Comparison of ENCODE assay signal across 26 cellular contexts in genomic region chr13:71046360-71047079, GRCh38.
DNase-seq lines count a peak whose midpoint lies in the region; ATAC-seq, FAIRE-seq and TF ChIP-seq lines count a peak whose summit lies in the region.
"Had no signal": no experiment of that assay in that cellular context is flagged by ENCODE, and none has a peak within 500 bp of the region (broad histone marks: within the 10 kb centered on the region; RNA-seq: fewer than 3 reads in every experiment).

No MANE protein-coding gene starts in this region.

- 56% methylated on average over 2 of the region's 2 CpGs for WGBS in HUES64
- WGBS in hepatocyte (ENCODE audit: low lambda C conversion rate, missing lambda C conversion rate): 7% methylated on average over 2 of the region's 2 CpGs
- 0% methylated on average over 2 of the region's 2 CpGs for WGBS in HepG2 (ENCODE audit: low lambda C conversion rate)

- H3K4me2 ChIP-seq in hepatocyte (peak overlapping the region; percentile 25), HepG2 (ENCODE audit: low read depth, low read length) (peak overlapping the region; percentile 18; the same call in 1 of the 2 replicates)
- H3K4me2 ChIP-seq: BLaER1 treated with 17β-estradiol and CSF1 and Interleukin-3, amounts not matched to agents 10 nM and 100 nM had no signal

- CTCF ChIA-PET in HepG2 (lab: Yijun Ruan, JAX; ENCODE audit: low intra/inter-chr PET ratio, low total read pairs): no interaction called here

- H3K36me3 ChIP-seq in H7 (replicated peaks; ENCODE audit: control insufficient read depth, insufficient read depth, low read length) (no peaks in the 10 kb centered on the region), HUES64 (ENCODE audit: insufficient read depth, low read length) (no peaks in the 10 kb centered on the region), hepatocyte (replicated peaks; ENCODE audit: insufficient read depth, low read depth) (no peaks in the 10 kb centered on the region), HepG2 (replicated peaks in 1 of 2; ENCODE audit: control insufficient read depth in 1 of 2, insufficient read depth in 2 of 2, low read length in 2 of 2) (no peaks in the 10 kb centered on the region), BE2C (no peaks in the 10 kb centered on the region)
- H3K36me3 ChIP-seq: BLaER1 treated with 17β-estradiol and CSF1 and Interleukin-3, amounts not matched to agents 10 nM and 100 nM; MG63 had no signal

- H2AFZ ChIP-seq in hepatocyte (no peak overlapping the region), HepG2 (ENCODE audit: low read length) (no peak overlapping the region)
- H2AFZ ChIP-seq: GM23248 had no signal

- intact Hi-C loops in HepG2 (cut with micrococcal nuclease; ENCODE audit: unreplicated experiment): no loop called here
- intact Hi-C loops in activated T-helper 1 cell treated with anti-CD3 and anti-CD28 coated beads, Interleukin-12 subunit alpha, Interleukin-12 subunit beta, Interleukin-2, Interleukin-4 antibody, amounts not matched to agents 30 ng/mL and 10 ng/mL and 1 ng/mL, durations not matched to agents 14 hours and 24 hours and 36 hours (cut with micrococcal nuclease): no loop called here

- H4K20me1 ChIP-seq in hepatocyte (ENCODE audit: insufficient read depth, poor library complexity, severe bottlenecking): no peaks in the 10 kb centered on the region
- H4K20me1 ChIP-seq in HepG2 (ENCODE audit: insufficient read depth, low read length): no peaks in the 10 kb centered on the region
- H4K20me1 ChIP-seq: BLaER1 treated with 17β-estradiol and CSF1 and Interleukin-3, amounts not matched to agents 10 nM and 100 nM had no signal

- H3K9me3 ChIP-seq in HUES64 (ENCODE audit: insufficient read depth, low read depth, low read length) (no peaks in the 10 kb centered on the region), hepatocyte (ENCODE audit: low read depth) (no peaks in the 10 kb centered on the region), HepG2 (ENCODE audit: low read length) (no peaks in the 10 kb centered on the region), BE2C (no peaks in the 10 kb centered on the region)
- H3K9me3 ChIP-seq: BLaER1 treated with 17β-estradiol and CSF1 and Interleukin-3, amounts not matched to agents 10 nM and 100 nM; MG63 had no signal

- no peak overlapping the region for H3K4me3 Mint-ChIP-seq in activated T-helper 1 cell treated with anti-CD3 and anti-CD28 coated beads, Interleukin-12 subunit alpha, Interleukin-12 subunit beta, Interleukin-2, Interleukin-4 antibody, amounts not matched to agents 30 ng/mL and 10 ng/mL and 1 ng/mL, durations not matched to agents 14 hours and 24 hours and 36 hours
- H3K4me3 Mint-ChIP-seq: CD4-positive, alpha-beta T cell had no signal

- no peak for FAIRE-seq in HepG2 (lab: Jason Lieb, UNC)
- FAIRE-seq: A204.1, GM19239, K562 had no signal

- peaks cover 3% of the 10 kb centered on the region; the same call in 1 of the 2 replicates for H3K27me3 ChIP-seq in H7 (ENCODE audit: control insufficient read depth, insufficient read depth, low read length)
- H3K27me3 ChIP-seq in HUES64 (ENCODE audit: insufficient read depth, low read length): no peaks in the 10 kb centered on the region
- no peaks in the 10 kb centered on the region for H3K27me3 ChIP-seq in hepatocyte
- no peaks in the 10 kb centered on the region for H3K27me3 ChIP-seq in HepG2 (ENCODE audit: control insufficient read depth in 1 of 2, insufficient read depth in 2 of 2, low read length in 2 of 2)
- no peaks in the 10 kb centered on the region for H3K27me3 ChIP-seq in BE2C
- H3K27me3 ChIP-seq: BLaER1 treated with 17β-estradiol and CSF1 and Interleukin-3, amounts not matched to agents 10 nM and 100 nM; MG63 had no signal

- H3K27me3 Mint-ChIP-seq in activated T-helper 1 cell treated with anti-CD3 and anti-CD28 coated beads, Interleukin-12 subunit alpha, Interleukin-12 subunit beta, Interleukin-2, Interleukin-4 antibody, amounts not matched to agents 30 ng/mL and 10 ng/mL and 1 ng/mL, durations not matched to agents 14 hours and 24 hours and 36 hours (ENCODE audit: insufficient read depth): no peaks in the 10 kb centered on the region
- H3K27me3 Mint-ChIP-seq: CD4-positive, alpha-beta T cell had no signal

- no peak overlapping the region for H3K4me3 ChIP-seq in H7 (ENCODE audit: insufficient read depth, low read depth, low read length)
- no peak overlapping the region for H3K4me3 ChIP-seq in HUES64 (ENCODE audit: low read length)
- H3K4me3 ChIP-seq in hepatocyte: no peak overlapping the region
- no peak overlapping the region for H3K4me3 ChIP-seq in HepG2 (replicated peaks in 1 of 3; ENCODE audit: insufficient read depth in 1 of 3, low read depth in 2 of 3, low read length in 3 of 3)
- no peak overlapping the region for H3K4me3 ChIP-seq in BE2C (ENCODE audit: low read depth, low read length)
- H3K4me3 ChIP-seq: BLaER1 treated with 17β-estradiol and CSF1 and Interleukin-3, amounts not matched to agents 10 nM and 100 nM; GM23248; K562; MG63 had no signal

- TF ChIP-seq RAD21 in HepG2 (CRISPR knock-in tag; IDR thresholded peaks at IDR 0.05): no peak

- H3K4me1 Mint-ChIP-seq in activated T-helper 1 cell treated with anti-CD3 and anti-CD28 coated beads, Interleukin-12 subunit alpha, Interleukin-12 subunit beta, Interleukin-2, Interleukin-4 antibody, amounts not matched to agents 30 ng/mL and 10 ng/mL and 1 ng/mL, durations not matched to agents 14 hours and 24 hours and 36 hours (ENCODE audit: low read depth): no peaks in the 10 kb centered on the region

- ATAC-seq in HepG2 (peak; percentile 62), GM19328 (IDR thresholded peaks at IDR 0.05; ENCODE audit: unreplicated experiment) (no peak)
- ATAC-seq: HCT116, K562 had no signal

- no peaks in the 10 kb centered on the region for H3K79me2 ChIP-seq in hepatocyte
- no peaks in the 10 kb centered on the region for H3K79me2 ChIP-seq in HepG2 (ENCODE audit: insufficient read depth, low read length)

- H3K4me1 ChIP-seq in HUES64 (ENCODE audit: insufficient read depth, low read length): peaks cover 35% of the 10 kb centered on the region
- H3K4me1 ChIP-seq in hepatocyte (ENCODE audit: insufficient read depth): peaks cover 14% of the 10 kb centered on the region
- peaks cover 16% of the 10 kb centered on the region for H3K4me1 ChIP-seq in HepG2 (ENCODE audit: insufficient read depth, low read length)
- no peaks in the 10 kb centered on the region; the same call in 1 of the 2 replicates for H3K4me1 ChIP-seq in BE2C

- H3K9me3 Mint-ChIP-seq in activated T-helper 1 cell treated with anti-CD3 and anti-CD28 coated beads, Interleukin-12 subunit alpha, Interleukin-12 subunit beta, Interleukin-2, Interleukin-4 antibody, amounts not matched to agents 30 ng/mL and 10 ng/mL and 1 ng/mL, durations not matched to agents 14 hours and 24 hours and 36 hours: no peaks in the 10 kb centered on the region
- H3K9me3 Mint-ChIP-seq: CD4-positive, alpha-beta T cell had no signal

- H3K9me2 ChIP-seq in hepatocyte (replicated peaks; ENCODE audit: insufficient read depth): no peaks in the 10 kb centered on the region

- no peak for TF ChIP-seq EP300 in HepG2 (IDR thresholded peaks at IDR 0.05; ENCODE audit: low read depth in 2 of 2, low read length in 2 of 2)
- no peak for TF ChIP-seq EP300 in HepG2 (CRISPR knock-in tag; IDR thresholded peaks at IDR 0.05; ENCODE audit: borderline replicate concordance)

- no peak overlapping the region for H3K27ac Mint-ChIP-seq in activated T-helper 1 cell treated with anti-CD3 and anti-CD28 coated beads, Interleukin-12 subunit alpha, Interleukin-12 subunit beta, Interleukin-2, Interleukin-4 antibody, amounts not matched to agents 30 ng/mL and 10 ng/mL and 1 ng/mL, durations not matched to agents 14 hours and 24 hours and 36 hours
- H3K27ac Mint-ChIP-seq: CD4-positive, alpha-beta T cell had no signal

- H3K36me3 Mint-ChIP-seq in activated T-helper 1 cell treated with anti-CD3 and anti-CD28 coated beads, Interleukin-12 subunit alpha, Interleukin-12 subunit beta, Interleukin-2, Interleukin-4 antibody, amounts not matched to agents 30 ng/mL and 10 ng/mL and 1 ng/mL, durations not matched to agents 14 hours and 24 hours and 36 hours (ENCODE audit: low read depth): no peaks in the 10 kb centered on the region

- TF ChIP-seq CTCF in hepatocyte (IDR thresholded peaks at IDR 0.05; ENCODE audit: poor library complexity): no peak
- TF ChIP-seq CTCF in HepG2 (CRISPR knock-in tag; IDR thresholded peaks at IDR 0.05): no peak
- TF ChIP-seq CTCF in BE2C (IDR thresholded peaks at IDR 0.05; ENCODE audit: low read depth, low read length): no peak

- in situ Hi-C loops in HepG2 (cut with HindIII; ENCODE audit: extremely low pct_ligation_motif_present, low pct_unique_long_range_greater_than_20kb): no loop called here

- no TSS peak for BruUV-seq in HepG2 (replicated peaks; lab: Mats Ljungman, UMichigan)

- DNase-seq in H7 (peak; percentile 4), hepatocyte (ENCODE audit: low spot score) (no peak), HepG2 (ENCODE audit: low spot score) (no peak), NK-92 (lab: John Stamatoyannopoulos, UW; ENCODE audit: unreplicated experiment) (no peak), BE2C (no peak)
- no peak for DNase-seq in activated T-helper 1 cell treated with anti-CD3 and anti-CD28 coated beads, Interleukin-12 subunit alpha, Interleukin-12 subunit beta, Interleukin-2, Interleukin-4 antibody, amounts not matched to agents 30 ng/mL and 10 ng/mL and 1 ng/mL, durations not matched to agents 14 hours and 24 hours and 36 hours (ENCODE audit: low spot score)
- DNase-seq: CD4-positive, alpha-beta T cell; GM23248; MG63; NCI-H1105 treated with DMSO at 0.1 percent for 48 hours; NCI-H146; NCI-H2029; NCI-H2171 treated with DMSO at 0.1 percent for 48 hours; NCI-H345; NCI-H510A treated with DMSO at 0.1 percent for 48 hours; NCI-H748 treated with DMSO at 0.1 percent for 48 hours; Right ventricle myocardium superior; RPMI8226; T-helper 1 cell had no signal

- POLR2A ChIA-PET in HepG2 (lab: Yijun Ruan, JAX): no interaction called here

- peak overlapping the region; percentile 22; the same call in 1 of the 2 replicates for H3K27ac ChIP-seq in HUES64 (ENCODE audit: low read depth, low read length)
- no peak overlapping the region for H3K27ac ChIP-seq in hepatocyte
- H3K27ac ChIP-seq in HepG2 (ENCODE audit: extremely low read length, insufficient read depth, low read length): no peak overlapping the region
- H3K27ac ChIP-seq: BLaER1 treated with 17β-estradiol and CSF1 and Interleukin-3, amounts not matched to agents 10 nM and 100 nM; GM23248 had no signal

- TF ChIP-seq POLR2A in HepG2 (IDR thresholded peaks at IDR 0.05; ENCODE audit: insufficient read depth in 1 of 2, low read depth in 2 of 2, low read length in 2 of 2): no peak

- H3K9ac ChIP-seq in HUES64 (ENCODE audit: low read depth, low read length) (no peak overlapping the region), HepG2 (ENCODE audit: insufficient read depth, low read depth, low read length) (no peak overlapping the region)
- H3K9ac ChIP-seq: BLaER1 treated with 17β-estradiol and CSF1 and Interleukin-3, amounts not matched to agents 10 nM and 100 nM; GM23248 had no signal

TF ChIP-seq in HepG2, 621 proteins besides CTCF, POLR2A, EP300 and RAD21 (continues in another document):
- TF ChIP-seq ZNF343 (CRISPR knock-in tag; IDR thresholded peaks at IDR 0.05): no peak
- no peak for TF ChIP-seq SOX13 (IDR thresholded peaks at IDR 0.05)
- TF ChIP-seq SOX13 (CRISPR knock-in tag; conservative IDR thresholded peaks at IDR 0.05 in 1 of 2, IDR thresholded peaks at IDR 0.05 in 1 of 2): peak in 1 of 2 experiments; percentile 15; a peak in 1 of 4 replicates
